ENCODE assay signal across 4 cellular contexts in the genomic region with DNA sequence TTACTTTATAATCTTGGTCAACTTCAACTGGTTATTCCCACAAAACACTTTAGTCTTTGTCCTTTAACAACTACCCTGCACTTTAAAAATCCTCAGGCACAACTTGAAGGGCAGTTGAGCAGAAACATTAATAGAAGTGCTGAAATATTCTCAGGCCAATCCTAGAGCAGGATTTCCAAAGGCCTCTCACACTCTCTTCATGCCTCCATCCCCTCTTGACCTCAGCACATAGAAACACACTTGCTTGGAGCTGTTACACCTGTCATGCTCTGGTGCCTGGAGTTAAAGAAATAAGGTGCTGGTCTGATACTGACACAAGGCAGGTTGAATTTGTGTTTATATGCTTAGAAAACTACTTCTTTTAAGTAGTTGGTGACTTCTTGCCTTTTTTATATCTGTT.
"Had no signal": no experiment of that assay in that cellular context is flagged by ENCODE, and none has a peak within 500 bp of the region (broad histone marks: within the 10 kb centered on the region; RNA-seq: fewer than 3 reads in every experiment).

No MANE protein-coding gene starts in this region.

- ATAC-seq: GM23338 had no signal

- DNase-seq: H9, HCEC 1CT, IMR-90 had no signal

- H3K4me3 Mint-ChIP-seq: GM23338, H9 had no signal

- H2AFZ ChIP-seq: GM23338 had no signal

- H3K27ac Mint-ChIP-seq: GM23338, H9 had no signal

- H3K4me3 ChIP-seq: GM23338 had no signal

- H3K4me1 Mint-ChIP-seq: GM23338, H9 had no signal

- H3K4me2 ChIP-seq: GM23338 had no signal

- H3K9me3 Mint-ChIP-seq: GM23338, H9 had no signal
